16 cellular contexts compared by ENCODE assay signal in the genomic region with DNA sequence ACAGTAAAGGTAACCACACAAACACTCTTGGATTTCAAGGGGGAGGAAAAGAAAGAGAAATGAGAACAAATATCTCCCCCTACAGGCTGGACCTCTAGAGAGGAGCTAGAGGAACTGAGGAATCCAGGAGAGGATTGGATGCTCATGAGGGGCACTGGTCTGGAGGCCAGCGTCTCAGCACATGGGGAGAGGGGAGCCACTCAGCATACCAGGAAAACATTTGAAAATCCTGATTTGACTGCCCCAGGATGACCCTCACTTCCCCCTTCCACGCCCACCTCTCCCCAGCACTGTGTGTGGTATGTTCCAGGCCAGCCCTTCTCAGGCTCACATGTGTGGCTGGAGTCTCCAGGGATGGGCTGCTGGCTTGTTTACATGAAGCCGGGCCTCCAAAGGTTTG.
A peak's percentile ranks its signal among the peaks of the same experiment; 100 is the strongest.
DNase-seq lines count a peak whose midpoint lies in the region; ATAC-seq, FAIRE-seq and TF ChIP-seq lines count a peak whose summit lies in the region.
"Had no signal": no experiment of that assay in that cellular context is flagged by ENCODE, and none has a peak within 500 bp of the region (broad histone marks: within the 10 kb centered on the region; RNA-seq: fewer than 3 reads in every experiment).

No MANE protein-coding gene starts in this region.

- no peaks in the 10 kb centered on the region for H3K9me3 ChIP-seq in DND-41 (ENCODE audit: insufficient read depth, low read length, severe bottlenecking)
- no peaks in the 10 kb centered on the region for H3K9me3 ChIP-seq in K562 (replicated peaks; ENCODE audit: control insufficient read depth, insufficient read depth, low read depth, low read length)
- H3K9me3 ChIP-seq in keratinocyte (ENCODE audit: control insufficient read depth, low read depth, low read length) = no peaks in the 10 kb centered on the region
- H3K9me3 ChIP-seq: upper lobe of left lung had no signal

- H3K4me3 ChIP-seq in DND-41 (ENCODE audit: low read depth in 1 of 2, low read length in 2 of 2) (no peak overlapping the region), HFF-Myc (replicated peaks; ENCODE audit: low read depth, low read length) (no peak overlapping the region), K562 (no peak overlapping the region), keratinocyte (ENCODE audit: control insufficient read depth in 2 of 3, extremely low read depth in 1 of 3, insufficient read depth in 2 of 3, low read depth in 1 of 3, low read length in 3 of 3) (no peak overlapping the region)
- H3K4me3 ChIP-seq: upper lobe of left lung had no signal

- H4K20me1 ChIP-seq in DND-41 (ENCODE audit: insufficient read depth, low read length) (no peaks in the 10 kb centered on the region), K562 (replicated peaks; ENCODE audit: control insufficient read depth, insufficient read depth, low read length) (peaks cover 2% of the 10 kb centered on the region), keratinocyte (ENCODE audit: control insufficient read depth, extremely low read depth, insufficient read depth, low read length) (no peaks in the 10 kb centered on the region)

- no peak overlapping the region for H2AFZ ChIP-seq in DND-41 (ENCODE audit: low read depth, low read length)
- H2AFZ ChIP-seq in K562 (ENCODE audit: low read depth, low read length) = no peak overlapping the region
- no peak overlapping the region for H2AFZ ChIP-seq in keratinocyte (ENCODE audit: control insufficient read depth, low read length)

- no peak for TF ChIP-seq POLR2A in K562 (conservative IDR thresholded peaks at IDR 0.05)

- CTCF ChIA-PET in K562 (lab: Yijun Ruan, JAX; ENCODE audit: low intra/inter-chr PET ratio) = no interaction called here

- DNase-seq in DND-41 = no peak
- DNase-seq in HFF-Myc (ENCODE audit: extremely low read depth, low read depth) = no peak
- peak in 1 of 4 experiments; percentile 16 for DNase-seq in K562 (ENCODE audit: extremely low read depth in 1 of 4, low spot score in 3 of 4)
- no peak for DNase-seq in keratinocyte (ENCODE audit: low read depth, low spot score)
- no peak for DNase-seq in stimulated activated CD4-positive, alpha-beta T cell treated with anti-CD3 and anti-CD28 coated beads, Interleukin-15, amount 100 ng/mL, for 24 hours
- no peak for DNase-seq in foreskin keratinocyte
- no peak for DNase-seq in GM19240 (ENCODE audit: insufficient read length, low spot score)
- no peak for DNase-seq in NK-92 (lab: John Stamatoyannopoulos, UW; ENCODE audit: unreplicated experiment)
- DNase-seq: activated CD4-positive, CD25-positive, alpha-beta regulatory T cell; activated gamma-delta T cell; DMS153; effector CD8-positive, alpha-beta T cell; kidney; NCI-H187; upper lobe of left lung had no signal

- no peak for ATAC-seq in DND-41 (ENCODE audit: insufficient read depth, low read depth)
- peak; percentile 77 for ATAC-seq in K562
- ATAC-seq in foreskin keratinocyte = no peak

- BruUV-seq in K562 (replicated peaks; lab: Mats Ljungman, UMichigan) = no TSS peak

- no peaks in the 10 kb centered on the region for H3K36me3 ChIP-seq in DND-41 (ENCODE audit: insufficient read depth, low read length)
- no peaks in the 10 kb centered on the region for H3K36me3 ChIP-seq in K562 (ENCODE audit: control insufficient read depth, insufficient read depth, low read length)
- no peaks in the 10 kb centered on the region for H3K36me3 ChIP-seq in keratinocyte (ENCODE audit: control insufficient read depth in 2 of 2, extremely low read depth in 1 of 2, insufficient read depth in 2 of 2, low read length in 2 of 2)
- H3K36me3 ChIP-seq: upper lobe of left lung had no signal

- TF ChIP-seq EP300 in K562 (IDR thresholded peaks at IDR 0.05; ENCODE audit: low read length) = no peak

- intact Hi-C loops in K562 (cut with micrococcal nuclease) = no loop called here

- in situ Hi-C loops in K562 (cut with MboI) = no loop called here

- TF ChIP-seq CTCF in DND-41 (IDR thresholded peaks at IDR 0.05; ENCODE audit: borderline replicate concordance, extremely low read depth, low read length, poor library complexity, severe bottlenecking) = peak; percentile 43
- peak; percentile 11 for TF ChIP-seq CTCF in HFF-Myc (IDR thresholded peaks at IDR 0.05; ENCODE audit: low read depth, low read length, missing control alignments)
- peak; percentile 31 to 40 (median 39); a peak in 3 of 6 replicates for TF ChIP-seq CTCF in K562 (IDR thresholded peaks at IDR 0.05 in 2 of 3, conservative IDR thresholded peaks at IDR 0.05 in 1 of 3; ENCODE audit: insufficient read depth in 2 of 3, low read depth in 1 of 3, low read length in 3 of 3)
- TF ChIP-seq CTCF in keratinocyte (optimal IDR thresholded peaks at IDR 0.05 in 1 of 3, IDR thresholded peaks at IDR 0.05 in 1 of 3, conservative IDR thresholded peaks at IDR 0.05 in 1 of 3; ENCODE audit: extremely low read depth in 1 of 3, insufficient read depth in 2 of 3, low read length in 3 of 3) = peak; percentile 8 to 18 (median 10)
- TF ChIP-seq CTCF in foreskin keratinocyte (conservative IDR thresholded peaks at IDR 0.05) = no peak

- FAIRE-seq in K562 (lab: Jason Lieb, UNC) = peak; percentile 56
- FAIRE-seq in keratinocyte (lab: Jason Lieb, UNC) = no peak
- FAIRE-seq: kidney had no signal

- WGBS in K562 (ENCODE audit: insufficient coverage, low coverage, missing lambda C conversion rate) = 5% methylated on average over 2 of the region's 3 CpGs

- no peaks in the 10 kb centered on the region for H3K27me3 ChIP-seq in DND-41 (ENCODE audit: insufficient read depth, low read length, poor library complexity)
- H3K27me3 ChIP-seq in K562 (ENCODE audit: control insufficient read depth in 2 of 2, insufficient read depth in 2 of 2, low read length in 2 of 2) = peaks cover 5 to 37% of the 10 kb centered on the region in 2 experiments; a peak in 4 of 5 replicates
- peaks cover 8% of the 10 kb centered on the region for H3K27me3 ChIP-seq in keratinocyte (ENCODE audit: control insufficient read depth, extremely low read depth, insufficient read depth, low read length)
- no peaks in the 10 kb centered on the region for H3K27me3 ChIP-seq in foreskin keratinocyte
- H3K27me3 ChIP-seq: upper lobe of left lung had no signal

- H3K4me1 ChIP-seq in DND-41 (ENCODE audit: insufficient read depth, low read length) (peaks cover 17% of the 10 kb centered on the region), K562 (replicated peaks in 1 of 2; ENCODE audit: control insufficient read depth in 2 of 2, insufficient read depth in 2 of 2, low read length in 2 of 2) (no peaks in the 10 kb centered on the region), keratinocyte (ENCODE audit: control insufficient read depth, extremely low read depth, insufficient read depth, low read length) (no peaks in the 10 kb centered on the region), foreskin keratinocyte (no peaks in the 10 kb centered on the region)
- H3K4me1 ChIP-seq: upper lobe of left lung had no signal

- H3K4me2 ChIP-seq in DND-41 (ENCODE audit: insufficient read depth, low read length) (no peak overlapping the region), K562 (ENCODE audit: insufficient read depth, low read length) (no peak overlapping the region), keratinocyte (ENCODE audit: control insufficient read depth, extremely low read depth, insufficient read depth, low read depth, low read length) (no peak overlapping the region)

- no peak overlapping the region for H3K9ac ChIP-seq in DND-41 (ENCODE audit: low read depth, low read length)
- no peak overlapping the region for H3K9ac ChIP-seq in K562 (ENCODE audit: insufficient read depth in 1 of 2, low read depth in 2 of 2, low read length in 2 of 2)
- no peak overlapping the region for H3K9ac ChIP-seq in keratinocyte (ENCODE audit: control insufficient read depth, extremely low read depth, insufficient read depth, low read length)

- H3K79me2 ChIP-seq in DND-41 (ENCODE audit: insufficient read depth, low read length) = no peaks in the 10 kb centered on the region
- no peaks in the 10 kb centered on the region for H3K79me2 ChIP-seq in K562 (ENCODE audit: control insufficient read depth, insufficient read depth, low read length)
- H3K79me2 ChIP-seq in keratinocyte (ENCODE audit: control insufficient read depth, insufficient read depth, low read length) = no peaks in the 10 kb centered on the region

- H3K27ac ChIP-seq in DND-41 (ENCODE audit: low read length) (no peak overlapping the region), K562 (ENCODE audit: extremely low read depth, low read depth, low read length) (no peak overlapping the region), keratinocyte (ENCODE audit: control insufficient read depth, insufficient read depth, low read length) (no peak overlapping the region), foreskin keratinocyte (no peak overlapping the region)
- H3K27ac ChIP-seq: HL-60, upper lobe of left lung had no signal

- TF ChIP-seq RAD21 in K562 (CRISPR knock-in tag; conservative IDR thresholded peaks at IDR 0.05 in 1 of 2, IDR thresholded peaks at IDR 0.05 in 1 of 2) = peak in 1 of 2 experiments; percentile 41; a peak in 2 of 4 replicates

- H3K9me1 ChIP-seq in K562 (ENCODE audit: control insufficient read depth, insufficient read depth, low read length) (no peaks in the 10 kb centered on the region), keratinocyte (ENCODE audit: control insufficient read depth, extremely low read depth, insufficient read depth, low read length) (no peaks in the 10 kb centered on the region)

- dilution Hi-C loops in keratinocyte (cut with MboI; ENCODE audit: extremely low pct_ligation_motif_present, low sequenced_read_pairs) = no loop called here

- POLR2A ChIA-PET in K562 (lab: Yijun Ruan, JAX) = interaction anchor here (0.6 to 0.7 kb wide), 2 partner anchors 67 to 1114 kb away, joined by 3 read pairs; no protein-coding TSS in a partner anchor

TF ChIP-seq in K562, 482 proteins besides CTCF, POLR2A, EP300 and RAD21 (continues in another document):
- TF ChIP-seq GABPB1 (CRISPR knock-in tag; IDR thresholded peaks at IDR 0.05) = no peak
